ENCODE assay signal across 8 cellular contexts in the genomic region with DNA sequence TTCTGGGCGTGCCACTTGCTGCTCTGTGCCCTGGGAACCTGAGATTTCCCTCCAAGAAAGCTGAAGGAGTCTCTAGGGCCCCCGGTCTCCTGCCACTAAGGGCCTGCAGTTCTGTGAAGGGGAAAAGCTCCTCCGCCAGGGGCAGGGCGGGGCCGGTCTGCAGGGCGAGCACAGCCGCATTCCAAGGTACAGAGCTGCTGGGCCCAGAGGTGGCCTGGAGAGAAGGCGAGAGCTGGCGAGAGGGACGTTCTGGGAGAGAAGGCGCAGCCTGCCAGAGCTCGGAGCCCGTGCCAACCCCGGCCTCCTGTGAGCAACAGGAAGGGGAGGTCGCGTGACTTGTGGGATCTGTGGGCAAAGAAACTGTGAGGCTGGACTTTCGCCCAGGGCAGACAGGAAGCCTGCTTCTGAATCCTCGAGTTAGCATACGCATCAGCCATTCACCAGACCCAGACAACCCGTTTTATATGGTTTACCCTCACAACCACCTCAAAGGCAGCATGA.
DNase-seq lines count a peak whose midpoint lies in the region; ATAC-seq and TF ChIP-seq lines count a peak whose summit lies in the region.

No MANE protein-coding gene starts in this region.

- peaks cover 14% of the 10 kb centered on the region; the same call in 1 of the 2 replicates for H4K20me1 ChIP-seq in SK-N-SH (ENCODE audit: insufficient read depth)

- no peaks in the 10 kb centered on the region for H3K27me3 ChIP-seq in CD8-positive, alpha-beta T cell (ENCODE audit: insufficient read depth, low read length)
- peaks cover 4% of the 10 kb centered on the region; the same call in 1 of the 2 replicates for H3K27me3 ChIP-seq in SK-N-SH (ENCODE audit: insufficient read depth)

- no peak overlapping the region for H3K4me3 ChIP-seq in CD8-positive, alpha-beta T cell (ENCODE audit: low read depth, low read length)
- no peak overlapping the region for H3K4me3 ChIP-seq in SK-N-SH (ENCODE audit: low read depth in 2 of 2, low read length in 1 of 2)

- POLR2A ChIA-PET in CD8-positive, alpha-beta T cell (lab: Charles Lee), result no interaction called here
- POLR2A ChIA-PET in SK-N-SH (lab: Yijun Ruan, JAX), result no interaction called here

- peaks cover 27% of the 10 kb centered on the region for H3F3A ChIP-seq in SK-N-SH (replicated peaks; ENCODE audit: insufficient read depth)

- ATAC-seq in CD8-positive, alpha-beta T cell, result no peak
- peak; percentile 57 for ATAC-seq in GM21786 (IDR thresholded peaks at IDR 0.05; ENCODE audit: unreplicated experiment)
- ATAC-seq in left colon, result peak; percentile 97
- no peak for ATAC-seq in GM18870 (IDR thresholded peaks at IDR 0.05; ENCODE audit: unreplicated experiment)

- no peak overlapping the region for H3K27ac Mint-ChIP-seq in CD8-positive, alpha-beta T cell

- no peak overlapping the region for H3K27ac ChIP-seq in CD8-positive, alpha-beta T cell (ENCODE audit: low read depth, low read length)
- peak overlapping the region; percentile 22 to 28; a peak in 2 of 4 replicates for H3K27ac ChIP-seq in SK-N-SH (ENCODE audit: low read depth in 2 of 2, low read length in 1 of 2)

- peaks cover 43% of the 10 kb centered on the region for H3K4me1 Mint-ChIP-seq in CD8-positive, alpha-beta T cell (ENCODE audit: low read depth)

- no peaks in the 10 kb centered on the region for H3K36me3 ChIP-seq in CD8-positive, alpha-beta T cell (ENCODE audit: insufficient read depth, low read length)
- H3K36me3 ChIP-seq in SK-N-SH (replicated peaks in 1 of 2; ENCODE audit: control insufficient read depth in 1 of 2, insufficient read depth in 2 of 2, low read length in 1 of 2), result no peaks in the 10 kb centered on the region

- peaks cover 56% of the 10 kb centered on the region for H3K4me1 ChIP-seq in CD8-positive, alpha-beta T cell (ENCODE audit: insufficient read depth, low read length)
- peaks cover 0 to 17% of the 10 kb centered on the region in 2 experiments; a peak in 3 of 4 replicates for H3K4me1 ChIP-seq in SK-N-SH (ENCODE audit: control insufficient read depth in 1 of 2, insufficient read depth in 2 of 2, low read depth in 1 of 2, low read length in 1 of 2)

- DNase-seq in CD8-positive, alpha-beta T cell, result peak in 5 of 7 experiments; percentile 35 to 69 (median 56)
- DNase-seq in SK-N-SH (no peak), astrocyte of the hippocampus (ENCODE audit: low read depth, low spot score) (peak; percentile 93), left colon (peak; percentile 77 to 86), NCI-H146 treated with DMSO at 0.1 percent for 48 hours (lab: John Stamatoyannopoulos, UW; ENCODE audit: unreplicated experiment) (no peak)
- DNase-seq in stimulated activated CD8-positive, alpha-beta memory T cell treated with anti-CD3 and anti-CD28 coated beads, Interleukin-12 subunit alpha, Interleukin-12 subunit beta, amount 100 ng/mL, for 24 hours (ENCODE audit: extremely low read depth), result peak; percentile 22

- 0 out of 2 replicates have a peak overlapping the region, but pooled peaks have one; percentile 0 for H2AFZ ChIP-seq in SK-N-SH (ENCODE audit: low read depth)

- H3K27me3 Mint-ChIP-seq in CD8-positive, alpha-beta T cell (ENCODE audit: low read depth), result peaks cover 5% of the 10 kb centered on the region

- no peaks in the 10 kb centered on the region for H3K9me2 ChIP-seq in SK-N-SH

- no peak for TF ChIP-seq RAD21 in SK-N-SH (IDR thresholded peaks at IDR 0.05; ENCODE audit: low read length)

- H3K9me3 ChIP-seq in CD8-positive, alpha-beta T cell (ENCODE audit: low read length), result no peaks in the 10 kb centered on the region
- no peaks in the 10 kb centered on the region for H3K9me3 ChIP-seq in SK-N-SH

- CTCF ChIA-PET in CD8-positive, alpha-beta T cell (lab: Charles Lee), result no interaction called here
- CTCF ChIA-PET in SK-N-SH (lab: Yijun Ruan, JAX), result no interaction called here

- no peak overlapping the region for H3K4me3 Mint-ChIP-seq in CD8-positive, alpha-beta T cell

- peak overlapping the region; percentile 58; the same call in 1 of the 2 replicates for H3K4me2 ChIP-seq in SK-N-SH

- peak in 1 of 2 experiments; percentile 57; a peak in 1 of 4 replicates for TF ChIP-seq EP300 in SK-N-SH (IDR thresholded peaks at IDR 0.05; ENCODE audit: borderline replicate concordance in 1 of 2, low read depth in 1 of 2, low read length in 1 of 2)

- TF ChIP-seq CTCF in CD8-positive, alpha-beta T cell (IDR thresholded peaks at IDR 0.05), result no peak
- TF ChIP-seq CTCF in SK-N-SH (IDR thresholded peaks at IDR 0.05), result no peak

- no peaks in the 10 kb centered on the region for H3K79me2 ChIP-seq in SK-N-SH (ENCODE audit: insufficient read depth)

- WGBS in SK-N-SH (ENCODE audit: low lambda C conversion rate), result 36% methylated on average over 17 of the region's 20 CpGs

- no peaks in the 10 kb centered on the region for H3K36me3 Mint-ChIP-seq in CD8-positive, alpha-beta T cell

- intact Hi-C loops in CD8-positive, alpha-beta T cell (cut with DNase I, micrococcal nuclease), result loop anchor here in 1 of 2 experiments (5.0 kb wide), 1 partner anchor 99 kb away; a partner anchor contains a TSS
- intact Hi-C loops in left colon (cut with DNase I, micrococcal nuclease), result no loop called here

- no peak overlapping the region for H3K9ac ChIP-seq in SK-N-SH

- no peaks in the 10 kb centered on the region for H3K9me3 Mint-ChIP-seq in CD8-positive, alpha-beta T cell

TF ChIP-seq in SK-N-SH, 30 proteins besides CTCF, POLR2A, EP300 and RAD21 (continues in another document):
- TF ChIP-seq MEF2A (IDR thresholded peaks at IDR 0.05; ENCODE audit: borderline replicate concordance, low read depth) (no peak), EZH2phosphoT487 (IDR thresholded peaks at IDR 0.05; ENCODE audit: borderline replicate concordance, low read depth) (no peak), NRF1 (IDR thresholded peaks at IDR 0.05; ENCODE audit: low read depth, low read length) (no peak), RFX5 (IDR thresholded peaks at IDR 0.05; ENCODE audit: low read length) (no peak), MXI1 (IDR thresholded peaks at IDR 0.05; ENCODE audit: low read depth, low read length) (no peak), FOXM1 (IDR thresholded peaks at IDR 0.05; ENCODE audit: low read depth) (no peak), JUND (IDR thresholded peaks at IDR 0.05) (0 out of 2 replicates have a peak, but pooled peaks have one; percentile 21), FOXJ3 (CRISPR knock-in tag; IDR thresholded peaks at IDR 0.05) (no peak), RCOR1 (IDR thresholded peaks at IDR 0.05; ENCODE audit: low read length) (no peak), NFIC (IDR thresholded peaks at IDR 0.05; ENCODE audit: borderline replicate concordance) (peak; percentile 85), TAF1 (IDR thresholded peaks at IDR 0.05; ENCODE audit: borderline replicate concordance, low read depth, low read length) (no peak), POLR2AphosphoS5 (IDR thresholded peaks at IDR 0.05; ENCODE audit: low read depth, low read length) (no peak), GABPA (IDR thresholded peaks at IDR 0.05; ENCODE audit: low read depth) (no peak), FOSL2 (IDR thresholded peaks at IDR 0.05; ENCODE audit: borderline replicate concordance, low read depth) (no peak; the same call in 1 of the 2 replicates), RXRA (IDR thresholded peaks at IDR 0.05; ENCODE audit: borderline replicate concordance, low read depth) (peak; percentile 54; the same call in 1 of the 2 replicates), YY1 (IDR thresholded peaks at IDR 0.05; ENCODE audit: low read depth) (no peak), SMC3 (IDR thresholded peaks at IDR 0.05; ENCODE audit: low read depth, low read length) (no peak; the same call in 1 of the 2 replicates), TCF12 (IDR thresholded peaks at IDR 0.05) (peak; percentile 82), SIN3A (IDR thresholded peaks at IDR 0.05; ENCODE audit: borderline replicate concordance, low read depth, low read length) (no peak), ELF1 (IDR thresholded peaks at IDR 0.05) (no peak)
- TF ChIP-seq, protein P1, sequence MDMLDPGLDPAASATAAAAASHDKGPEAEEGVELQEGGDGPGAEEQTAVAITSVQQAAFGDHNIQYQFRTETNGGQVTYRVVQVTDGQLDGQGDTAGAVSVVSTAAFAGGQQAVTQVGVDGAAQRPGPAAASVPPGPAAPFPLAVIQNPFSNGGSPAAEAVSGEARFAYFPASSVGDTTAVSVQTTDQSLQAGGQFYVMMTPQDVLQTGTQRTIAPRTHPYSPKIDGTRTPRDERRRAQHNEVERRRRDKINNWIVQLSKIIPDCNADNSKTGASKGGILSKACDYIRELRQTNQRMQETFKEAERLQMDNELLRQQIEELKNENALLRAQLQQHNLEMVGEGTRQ (IDR thresholded peaks at IDR 0.05; ENCODE audit: borderline replicate concordance, low read depth, low read length), result no peak
- TF ChIP-seq, protein P2, sequence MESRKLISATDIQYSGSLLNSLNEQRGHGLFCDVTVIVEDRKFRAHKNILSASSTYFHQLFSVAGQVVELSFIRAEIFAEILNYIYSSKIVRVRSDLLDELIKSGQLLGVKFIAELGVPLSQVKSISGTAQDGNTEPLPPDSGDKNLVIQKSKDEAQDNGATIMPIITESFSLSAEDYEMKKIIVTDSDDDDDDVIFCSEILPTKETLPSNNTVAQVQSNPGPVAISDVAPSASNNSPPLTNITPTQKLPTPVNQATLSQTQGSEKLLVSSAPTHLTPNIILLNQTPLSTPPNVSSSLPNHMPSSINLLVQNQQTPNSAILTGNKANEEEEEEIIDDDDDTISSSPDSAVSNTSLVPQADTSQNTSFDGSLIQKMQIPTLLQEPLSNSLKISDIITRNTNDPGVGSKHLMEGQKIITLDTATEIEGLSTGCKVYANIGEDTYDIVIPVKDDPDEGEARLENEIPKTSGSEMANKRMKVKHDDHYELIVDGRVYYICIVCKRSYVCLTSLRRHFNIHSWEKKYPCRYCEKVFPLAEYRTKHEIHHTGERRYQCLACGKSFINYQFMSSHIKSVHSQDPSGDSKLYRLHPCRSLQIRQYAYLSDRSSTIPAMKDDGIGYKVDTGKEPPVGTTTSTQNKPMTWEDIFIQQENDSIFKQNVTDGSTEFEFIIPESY (IDR thresholded peaks at IDR 0.05; ENCODE audit: borderline replicate concordance, low read depth), result no peak
- TF ChIP-seq, protein P3, sequence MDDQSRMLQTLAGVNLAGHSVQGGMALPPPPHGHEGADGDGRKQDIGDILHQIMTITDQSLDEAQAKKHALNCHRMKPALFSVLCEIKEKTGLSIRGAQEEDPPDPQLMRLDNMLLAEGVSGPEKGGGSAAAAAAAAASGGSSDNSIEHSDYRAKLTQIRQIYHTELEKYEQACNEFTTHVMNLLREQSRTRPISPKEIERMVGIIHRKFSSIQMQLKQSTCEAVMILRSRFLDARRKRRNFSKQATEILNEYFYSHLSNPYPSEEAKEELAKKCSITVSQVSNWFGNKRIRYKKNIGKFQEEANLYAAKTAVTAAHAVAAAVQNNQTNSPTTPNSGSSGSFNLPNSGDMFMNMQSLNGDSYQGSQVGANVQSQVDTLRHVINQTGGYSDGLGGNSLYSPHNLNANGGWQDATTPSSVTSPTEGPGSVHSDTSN (IDR thresholded peaks at IDR 0.05), result peak; percentile 57; the same call in 1 of the 2 replicates

Comparison
In these comparisons a context has a peak if more than half of its experiments do, and no peak if none do; other contexts are left out.
1. ATAC-seq: peak in GM21786 (single experiment) and left colon (single experiment); none in CD8-positive, alpha-beta T cell (single experiment) and GM18870 (single experiment).
2. DNase-seq: peak in CD8-positive, alpha-beta T cell (5 of 7), astrocyte of the hippocampus (single experiment), left colon (2 of 2) and stimulated activated CD8-positive, alpha-beta memory T cell treated with anti-CD3 and anti-CD28 coated beads, Interleukin-12 subunit alpha, Interleukin-12 subunit beta, amount 100 ng/mL, for 24 hours (single experiment); none in SK-N-SH (single experiment) and NCI-H146 treated with DMSO at 0.1 percent for 48 hours (single experiment).